In the genomic region with DNA sequence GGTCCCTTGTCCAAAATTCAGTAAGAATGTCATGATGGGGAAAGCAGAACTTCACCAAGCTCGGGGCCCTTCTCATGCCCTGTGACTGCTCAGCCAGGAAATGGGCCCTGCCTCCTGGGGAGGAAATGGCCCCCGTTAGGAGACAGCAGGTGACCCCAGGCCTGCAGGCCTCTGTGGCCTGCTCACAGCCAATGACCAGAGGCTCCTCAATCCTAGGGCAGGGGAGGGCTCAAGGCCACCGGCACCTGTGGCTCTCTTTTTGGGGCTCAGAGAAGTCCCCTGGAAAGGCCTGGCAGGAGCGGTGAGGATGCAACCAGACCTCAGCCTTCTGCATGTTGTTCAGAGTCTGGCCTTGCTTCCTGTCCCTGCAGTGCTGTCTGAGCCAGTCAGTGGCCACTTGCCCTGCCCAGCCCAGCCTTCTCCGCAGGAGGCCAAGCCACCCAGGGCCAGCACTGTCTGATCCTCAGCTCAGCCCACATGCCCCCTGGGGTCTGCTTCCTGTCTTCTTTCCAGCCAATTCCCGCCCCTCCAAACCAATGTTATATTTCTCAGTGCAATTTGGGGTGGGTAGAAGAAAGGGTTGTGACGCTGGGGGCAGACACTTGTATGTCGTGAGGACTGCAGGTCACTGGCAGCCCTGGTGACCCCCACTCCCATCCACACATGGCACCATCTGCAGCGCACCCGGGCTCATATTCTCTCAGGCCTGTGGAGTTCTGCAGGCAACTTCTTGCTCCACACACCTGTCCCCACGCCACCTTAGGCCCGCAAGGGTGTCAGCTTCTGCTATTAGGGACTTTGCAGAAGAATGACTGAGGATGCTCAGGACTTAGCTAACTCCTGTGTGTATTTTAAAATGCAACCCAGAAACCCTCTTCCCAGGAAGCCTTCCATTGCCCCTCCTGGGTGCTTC, we compare ENCODE assay signal across 8 cellular contexts.
DNase-seq lines count a peak whose midpoint lies in the region; ATAC-seq lines count a peak whose summit lies in the region.

No MANE protein-coding gene starts in this region.

- peaks cover 50 to 52% of the 10 kb centered on the region in 2 donors for H3K4me1 Mint-ChIP-seq in effector memory CD8-positive, alpha-beta T cell (ENCODE audit: low read depth in 2 of 2)
- peaks cover 19% of the 10 kb centered on the region for H3K4me1 Mint-ChIP-seq in stimulated activated effector memory CD8-positive, alpha-beta T cell treated with anti-CD3 and anti-CD28 coated beads, Interleukin-12 subunit alpha, Interleukin-12 subunit beta, amount 100 ng/mL, for 72 hours

- peaks cover 22% of the 10 kb centered on the region for H3K36me3 Mint-ChIP-seq in effector memory CD8-positive, alpha-beta T cell (ENCODE audit: insufficient read depth)
- H3K36me3 Mint-ChIP-seq in stimulated activated effector memory CD8-positive, alpha-beta T cell treated with anti-CD3 and anti-CD28 coated beads, Interleukin-12 subunit alpha, Interleukin-12 subunit beta, amount 100 ng/mL, for 72 hours: peaks cover 30% of the 10 kb centered on the region

- no peaks in the 10 kb centered on the region for H3K27me3 Mint-ChIP-seq in effector memory CD8-positive, alpha-beta T cell

- peak; percentile 73 for DNase-seq in activated effector memory CD4-positive, alpha-beta T cell treated with anti-CD3 and anti-CD28 coated beads, Interleukin-2, amount 50 U/mL, for 16 hours
- DNase-seq in activated effector memory CD4-positive, alpha-beta T cell treated with Interleukin-2 at 50 U/mL for 16 hours: no peak
- peak; percentile 96 for DNase-seq in NCI-H69 (lab: John Stamatoyannopoulos, UW)
- DNase-seq in effector memory CD8-positive, alpha-beta T cell: no peak
- no peak for DNase-seq in stimulated activated effector memory CD8-positive, alpha-beta T cell treated with anti-CD3 and anti-CD28 coated beads, Interleukin-12 subunit alpha, Interleukin-12 subunit beta, amount 100 ng/mL, for 72 hours (ENCODE audit: low spot score in 2 of 2)
- no peak for DNase-seq in DMS79 treated with DMSO at 0.1 percent for 48 hours (lab: John Stamatoyannopoulos, UW)
- DNase-seq in NCI-H774 (lab: John Stamatoyannopoulos, UW): no peak
- DNase-seq in amniotic stem cell (lab: John Stamatoyannopoulos, UW): no peak

- no peak overlapping the region for H3K27ac Mint-ChIP-seq in effector memory CD8-positive, alpha-beta T cell
- peak overlapping the region; percentile 92 for H3K27ac Mint-ChIP-seq in stimulated activated effector memory CD8-positive, alpha-beta T cell treated with anti-CD3 and anti-CD28 coated beads, Interleukin-12 subunit alpha, Interleukin-12 subunit beta, amount 100 ng/mL, for 72 hours

- ATAC-seq in effector memory CD8-positive, alpha-beta T cell (replicated peaks): no peak
- ATAC-seq in stimulated activated effector memory CD8-positive, alpha-beta T cell treated with anti-CD3 and anti-CD28 coated beads, Interleukin-12 subunit alpha, Interleukin-12 subunit beta, amount 100 ng/mL, for 72 hours: peak; percentile 31

- H3K4me3 Mint-ChIP-seq in effector memory CD8-positive, alpha-beta T cell: peak overlapping the region; percentile 82 to 93
- peak overlapping the region; percentile 77 for H3K4me3 Mint-ChIP-seq in stimulated activated effector memory CD8-positive, alpha-beta T cell treated with anti-CD3 and anti-CD28 coated beads, Interleukin-12 subunit alpha, Interleukin-12 subunit beta, amount 100 ng/mL, for 72 hours

- no peaks in the 10 kb centered on the region for H3K9me3 Mint-ChIP-seq in effector memory CD8-positive, alpha-beta T cell
- no peaks in the 10 kb centered on the region for H3K9me3 Mint-ChIP-seq in stimulated activated effector memory CD8-positive, alpha-beta T cell treated with anti-CD3 and anti-CD28 coated beads, Interleukin-12 subunit alpha, Interleukin-12 subunit beta, amount 100 ng/mL, for 72 hours

Comparison
In these comparisons a context has a peak if more than half of its experiments do, and no peak if none do; other contexts are left out.
1. DNase-seq: peak in activated effector memory CD4-positive, alpha-beta T cell treated with anti-CD3 and anti-CD28 coated beads, Interleukin-2, amount 50 U/mL, for 16 hours (single experiment) and NCI-H69 (single experiment); none in activated effector memory CD4-positive, alpha-beta T cell treated with Interleukin-2 at 50 U/mL for 16 hours (single experiment), effector memory CD8-positive, alpha-beta T cell (0 of 3), stimulated activated effector memory CD8-positive, alpha-beta T cell treated with anti-CD3 and anti-CD28 coated beads, Interleukin-12 subunit alpha, Interleukin-12 subunit beta, amount 100 ng/mL, for 72 hours (0 of 2), DMS79 treated with DMSO at 0.1 percent for 48 hours (single experiment), NCI-H774 (single experiment) and amniotic stem cell (single experiment).